ENCODE assay signal across 11 cellular contexts in genomic region chr5:96743065-96743768, GRCh38.
DNase-seq lines count a peak whose midpoint lies in the region; ATAC-seq and TF ChIP-seq lines count a peak whose summit lies in the region.
"Had no signal": no experiment of that assay in that cellular context is flagged by ENCODE, and none has a peak within 500 bp of the region (broad histone marks: within the 10 kb centered on the region; RNA-seq: fewer than 3 reads in every experiment).

No MANE protein-coding gene starts in this region.

- intact Hi-C loops in Calu3 (cut with micrococcal nuclease; ENCODE audit: unreplicated experiment) = loop anchor here (10.0 kb wide), 1 partner anchor 398 kb away; no protein-coding TSS in a partner anchor
- intact Hi-C loops in esophagus squamous epithelium (cut with DNase I) = no loop called here

- H3K14ac ChIP-seq in neuronal stem cell (ENCODE audit: low read length) = no peak overlapping the region

- CTCF ChIA-PET in Calu3 (lab: Charles Lee) = interaction anchor here (1.3 to 1.5 kb wide), 2 partner anchors 9 to 129 kb away, joined by 4 to 5 read pairs; no protein-coding TSS in a partner anchor

- H4K8ac ChIP-seq in neuronal stem cell (ENCODE audit: low read depth, low read length) = no peak overlapping the region

- no peak for DNase-seq in Calu3
- peak; percentile 27 for DNase-seq in NCI-H226
- DNase-seq in esophagus squamous epithelium (lab: John Stamatoyannopoulos, UW) = no peak
- DNase-seq in neuronal stem cell (ENCODE audit: low spot score) = no peak
- no peak for DNase-seq in GM10266 (ENCODE audit: extremely low spot score)
- DNase-seq: activated CD4-positive, alpha-beta T cell treated with anti-CD3 and anti-CD28 coated beads, Interleukin-2, amount 50 U/mL, for 48 hours; NCI-H2171 treated with DMSO at 0.1 percent for 48 hours; pancreas had no signal

- no peak overlapping the region for H3K4ac ChIP-seq in neuronal stem cell (ENCODE audit: low read length)

- H3K79me1 ChIP-seq in neuronal stem cell (ENCODE audit: low read depth, low read length) = no peaks in the 10 kb centered on the region

- no peaks in the 10 kb centered on the region for H3K27me3 Mint-ChIP-seq in Calu3 (ENCODE audit: unreplicated experiment)

- 76 to 78% methylated on average over 9 to 10 of the region's 11 CpGs for WGBS in esophagus squamous epithelium, 2 donors
- WGBS in neuronal stem cell (ENCODE audit: extremely low coverage in 2 of 2, insufficient read length in 2 of 2, insufficient replicate concordance in 1 of 2), 2 donors = no CpG with 5 or more reads among the region's 11 CpGs

- H3K9ac ChIP-seq in neuronal stem cell (ENCODE audit: low read depth, low read length, poor library complexity) = no peak overlapping the region

- H3K9me3 Mint-ChIP-seq in Calu3 (ENCODE audit: low read depth, unreplicated experiment) = no peaks in the 10 kb centered on the region

- H3K23ac ChIP-seq in neuronal stem cell (ENCODE audit: low read depth, low read length, poor library complexity) = no peak overlapping the region

- H3K27ac ChIP-seq in esophagus squamous epithelium = peak overlapping the region; percentile 10 to 48 (median 38)
- no peak overlapping the region for H3K27ac ChIP-seq in neuronal stem cell (replicated peaks; ENCODE audit: low read length)
- H3K27ac ChIP-seq: pancreas had no signal

- no peak overlapping the region for H2BK120ac ChIP-seq in neuronal stem cell (ENCODE audit: low read depth, low read length)

- H2BK15ac ChIP-seq in neuronal stem cell (ENCODE audit: low read length) = no peak overlapping the region

- H2AK5ac ChIP-seq in neuronal stem cell (ENCODE audit: low read depth, low read length) = no peak overlapping the region

- ATAC-seq in HG02678 (IDR thresholded peaks at IDR 0.05; ENCODE audit: unreplicated experiment) = no peak
- ATAC-seq in HG03439 (IDR thresholded peaks at IDR 0.05; ENCODE audit: unreplicated experiment) = no peak
- ATAC-seq in GM19035 (IDR thresholded peaks at IDR 0.05; ENCODE audit: unreplicated experiment) = no peak

- H3K36me3 ChIP-seq in esophagus squamous epithelium (peaks cover 37 to 100% (median 38%) of the 10 kb centered on the region in 3 donors), neuronal stem cell (replicated peaks in 1 of 2; ENCODE audit: control insufficient read depth in 2 of 2, insufficient read depth in 2 of 2, low read length in 2 of 2) (peaks cover 8 to 92% of the 10 kb centered on the region in 2 donors)

- no TSS peak for BruUV-seq in Calu3 (replicated peaks; lab: Mats Ljungman, UMichigan)

- peaks cover 63% of the 10 kb centered on the region for H3K36me3 Mint-ChIP-seq in Calu3 (ENCODE audit: insufficient read depth, unreplicated experiment)

- no peak overlapping the region for H3K4me2 ChIP-seq in neuronal stem cell (ENCODE audit: insufficient read depth, low read length, poor library complexity, severe bottlenecking)

- no peak overlapping the region for H4K91ac ChIP-seq in neuronal stem cell (ENCODE audit: low read depth, low read length, poor library complexity)

- H3K27me3 ChIP-seq in esophagus squamous epithelium = no peaks in the 10 kb centered on the region
- H3K27me3 ChIP-seq in neuronal stem cell (ENCODE audit: control insufficient read depth in 3 of 3, insufficient read depth in 3 of 3, low read depth in 1 of 3, low read length in 3 of 3) = no peaks in the 10 kb centered on the region
- H3K27me3 ChIP-seq: pancreas had no signal

- peaks cover 0 to 11% (median 0%) of the 10 kb centered on the region in 3 donors for H3K4me1 ChIP-seq in esophagus squamous epithelium
- H3K4me1 ChIP-seq in neuronal stem cell (ENCODE audit: control insufficient read depth in 2 of 2, insufficient read depth in 1 of 2, low read depth in 1 of 2, low read length in 2 of 2) = peaks cover 0 to 3% of the 10 kb centered on the region in 2 donors
- H3K4me1 ChIP-seq: pancreas had no signal

- peak overlapping the region; percentile 9 for H2BK5ac ChIP-seq in neuronal stem cell (ENCODE audit: low read length)

- no peak overlapping the region for H3K4me3 Mint-ChIP-seq in Calu3 (ENCODE audit: low read depth, unreplicated experiment)

- TF ChIP-seq POLR2A in esophagus squamous epithelium (IDR thresholded peaks at IDR 0.05) = no peak

- H3K18ac ChIP-seq in neuronal stem cell (ENCODE audit: low read length) = no peak overlapping the region

- peaks cover 7% of the 10 kb centered on the region for H3K4me1 Mint-ChIP-seq in Calu3 (ENCODE audit: low read depth, unreplicated experiment)

- peak overlapping the region; percentile 71 for H3K27ac Mint-ChIP-seq in Calu3 (ENCODE audit: unreplicated experiment)

- H3K9me3 ChIP-seq in esophagus squamous epithelium (no peaks in the 10 kb centered on the region), neuronal stem cell (replicated peaks in 1 of 2; ENCODE audit: control insufficient read depth in 2 of 2, insufficient read depth in 1 of 2, low read depth in 1 of 2, low read length in 2 of 2) (no peaks in the 10 kb centered on the region)
- H3K9me3 ChIP-seq: pancreas had no signal

- no peak for TF ChIP-seq CTCF in Calu3 (IDR thresholded peaks at IDR 0.05; ENCODE audit: unreplicated experiment)
- TF ChIP-seq CTCF in esophagus squamous epithelium (IDR thresholded peaks at IDR 0.05) = no peak
- TF ChIP-seq CTCF in GM10266 (IDR thresholded peaks at IDR 0.05; ENCODE audit: control insufficient read depth, insufficient read depth, low read depth, missing control alignments) = no peak

- no peak overlapping the region for H2BK12ac ChIP-seq in neuronal stem cell (ENCODE audit: low read length)

- H3K4me3 ChIP-seq in esophagus squamous epithelium (no peak overlapping the region), neuronal stem cell (ENCODE audit: low read length in 2 of 2) (no peak overlapping the region)
- H3K4me3 ChIP-seq: pancreas had no signal

- H2AFZ ChIP-seq in neuronal stem cell (ENCODE audit: low read length) = no peak overlapping the region
